15 cellular contexts compared by ENCODE assay signal in the genomic region with DNA sequence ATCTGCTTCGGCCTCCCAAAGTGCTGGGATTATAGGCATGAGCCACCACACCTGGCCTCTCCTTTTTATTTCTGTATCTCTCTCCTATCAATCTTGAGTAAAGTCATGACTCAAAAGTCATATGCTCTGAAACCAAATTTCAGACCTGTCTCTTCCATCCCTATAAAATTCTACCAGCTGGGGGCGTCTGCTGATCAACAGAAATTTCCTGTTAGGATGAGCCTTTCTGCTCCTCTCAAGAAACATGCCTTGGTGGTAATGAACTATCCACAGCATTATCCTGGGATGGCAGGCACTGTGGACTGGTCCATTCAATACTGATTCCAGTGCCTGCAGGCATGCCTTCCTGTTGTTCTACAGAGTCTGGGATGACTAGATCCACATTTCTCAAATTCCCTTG.
DNase-seq lines count a peak whose midpoint lies in the region; ATAC-seq and TF ChIP-seq lines count a peak whose summit lies in the region.
"Had no signal": no experiment of that assay in that cellular context is flagged by ENCODE, and none has a peak within 500 bp of the region (broad histone marks: within the 10 kb centered on the region; RNA-seq: fewer than 3 reads in every experiment).

No MANE protein-coding gene starts in this region.

- H3F3A ChIP-seq in smooth muscle cell (ENCODE audit: low read depth), result no peaks in the 10 kb centered on the region

- no peak overlapping the region for H3K9ac ChIP-seq in endodermal cell (ENCODE audit: extremely low read depth, low read length, poor library complexity, severe bottlenecking)
- H3K9ac ChIP-seq in smooth muscle cell (ENCODE audit: low read depth), result no peak overlapping the region
- H3K9ac ChIP-seq: parathyroid adenoma had no signal

- no peaks in the 10 kb centered on the region for H3K36me3 Mint-ChIP-seq in endodermal cell (ENCODE audit: low read depth)
- no peaks in the 10 kb centered on the region for H3K36me3 Mint-ChIP-seq in activated T-cell treated with anti-CD3 and anti-CD28 coated beads, Interleukin-2, amount 50 U/mL, for 24 hours (ENCODE audit: low read depth)

- TF ChIP-seq CTCF in endodermal cell (conservative IDR thresholded peaks at IDR 0.05), result peak; percentile 79
- peak; percentile 24 for TF ChIP-seq CTCF in smooth muscle cell (IDR thresholded peaks at IDR 0.05; ENCODE audit: borderline replicate concordance, insufficient read depth, poor library complexity, severe bottlenecking)

- H3K9me3 ChIP-seq in endodermal cell (ENCODE audit: control insufficient read depth, low read length) (no peaks in the 10 kb centered on the region), smooth muscle cell (replicated peaks; ENCODE audit: low read depth) (no peaks in the 10 kb centered on the region)
- H3K9me3 ChIP-seq: uterus had no signal

- no peak for ATAC-seq in HG03432 (IDR thresholded peaks at IDR 0.05; ENCODE audit: unreplicated experiment)
- ATAC-seq in GM18861 (IDR thresholded peaks at IDR 0.05; ENCODE audit: unreplicated experiment), result no peak
- ATAC-seq: activated CD8-positive, alpha-beta T cell treated with anti-CD3 and anti-CD28 coated beads, Interleukin-2, amount 10 ng/mL, durations not matched to agents 7 days and 5 days had no signal

- H3K4me1 Mint-ChIP-seq in endodermal cell, result peaks cover 3% of the 10 kb centered on the region
- no peaks in the 10 kb centered on the region for H3K4me1 Mint-ChIP-seq in activated T-cell treated with anti-CD3 and anti-CD28 coated beads, Interleukin-2, amount 50 U/mL, for 24 hours (ENCODE audit: low read depth)

- H3K27me3 ChIP-seq in endodermal cell (ENCODE audit: control insufficient read depth, insufficient read depth, low read length, poor library complexity, severe bottlenecking), result peaks cover 10% of the 10 kb centered on the region
- H3K27me3 ChIP-seq in smooth muscle cell (ENCODE audit: low read depth), result no peaks in the 10 kb centered on the region
- H3K27me3 ChIP-seq: cardiac muscle cell, uterus had no signal

- H3K9me3 Mint-ChIP-seq in endodermal cell, result no peaks in the 10 kb centered on the region
- H3K9me3 Mint-ChIP-seq in activated T-cell treated with anti-CD3 and anti-CD28 coated beads, Interleukin-2, amount 50 U/mL, for 24 hours, result peaks cover 11% of the 10 kb centered on the region

- H3K36me3 ChIP-seq in endodermal cell (ENCODE audit: control insufficient read depth, insufficient read depth, low read length) (no peaks in the 10 kb centered on the region), smooth muscle cell (ENCODE audit: low read depth) (no peaks in the 10 kb centered on the region)
- H3K36me3 ChIP-seq: cardiac muscle cell, uterus had no signal

- no peaks in the 10 kb centered on the region for H4K20me1 ChIP-seq in smooth muscle cell (ENCODE audit: low read depth)

- no peak overlapping the region for H3K4me3 ChIP-seq in endodermal cell (ENCODE audit: low read length)
- no peak overlapping the region for H3K4me3 ChIP-seq in smooth muscle cell
- H3K4me3 ChIP-seq: cardiac muscle cell, uterus had no signal

- no peak overlapping the region for H3K4me2 ChIP-seq in smooth muscle cell

- 59 to 64% methylated on average over 2 of the region's 2 CpGs for WGBS in endodermal cell (ENCODE audit: insufficient coverage in 1 of 2, insufficient read length in 1 of 2), 2 experiments
- 49% methylated on average over 2 of the region's 2 CpGs for WGBS in smooth muscle cell (ENCODE audit: low lambda C conversion rate)

- H3K27me3 Mint-ChIP-seq in endodermal cell (ENCODE audit: insufficient read depth), result peaks cover 5% of the 10 kb centered on the region
- H3K27me3 Mint-ChIP-seq in activated T-cell treated with anti-CD3 and anti-CD28 coated beads, Interleukin-2, amount 50 U/mL, for 24 hours, result no peaks in the 10 kb centered on the region

- H3K27ac Mint-ChIP-seq in endodermal cell, result no peak overlapping the region
- no peak overlapping the region for H3K27ac Mint-ChIP-seq in activated T-cell treated with anti-CD3 and anti-CD28 coated beads, Interleukin-2, amount 50 U/mL, for 24 hours
- H3K27ac Mint-ChIP-seq: activated CD8-positive, alpha-beta T cell treated with anti-CD3 and anti-CD28 coated beads, Interleukin-2, amount 10 ng/mL, durations not matched to agents 7 days and 5 days had no signal

- no peak overlapping the region for H3K4me3 Mint-ChIP-seq in endodermal cell
- H3K4me3 Mint-ChIP-seq in activated T-cell treated with anti-CD3 and anti-CD28 coated beads, Interleukin-2, amount 50 U/mL, for 24 hours, result no peak overlapping the region
- H3K4me3 Mint-ChIP-seq: activated CD8-positive, alpha-beta T cell treated with anti-CD3 and anti-CD28 coated beads, Interleukin-2, amount 10 ng/mL, durations not matched to agents 7 days and 5 days had no signal

- H3K27ac ChIP-seq in endodermal cell (ENCODE audit: low read depth, low read length), result no peak overlapping the region
- H3K27ac ChIP-seq in smooth muscle cell (ENCODE audit: low read depth), result no peak overlapping the region
- H3K27ac ChIP-seq: cardiac muscle cell, parathyroid adenoma, uterus had no signal

- peak; percentile 59 for DNase-seq in NCI-H82 (lab: John Stamatoyannopoulos, UW)
- no peak for DNase-seq in NCI-H82 treated with DMSO at 0.1 percent for 48 hours (lab: John Stamatoyannopoulos, UW; ENCODE audit: unreplicated experiment)
- DNase-seq in NCI-H146 (lab: John Stamatoyannopoulos, UW), result peak; percentile 16
- peak; percentile 78 for DNase-seq in endodermal cell
- DNase-seq in smooth muscle cell (lab: John Stamatoyannopoulos, UW; ENCODE audit: unreplicated experiment), result no peak
- DNase-seq in activated T-cell treated with anti-CD3 and anti-CD28 coated beads, Interleukin-2, amount 50 U/mL, for 24 hours, result no peak
- DNase-seq: activated CD8-positive, alpha-beta T cell treated with anti-CD3 and anti-CD28 coated beads, Interleukin-2, amount 10 ng/mL, durations not matched to agents 7 days and 5 days; activated naive CD4-positive, alpha-beta T cell treated with Interleukin-2 at 50 U/mL for 16 hours; hypothalamus; stimulated activated CD4-positive, alpha-beta T cell treated with anti-CD3 and anti-CD28 coated beads, Interleukin-15, amount 100 ng/mL, for 24 hours; uterus had no signal

- no peak overlapping the region for H2AFZ ChIP-seq in smooth muscle cell (ENCODE audit: low read depth)
- H2AFZ ChIP-seq: parathyroid adenoma had no signal

- no peaks in the 10 kb centered on the region for H3K4me1 ChIP-seq in endodermal cell (ENCODE audit: control insufficient read depth, insufficient read depth, low read length)
- no peaks in the 10 kb centered on the region for H3K4me1 ChIP-seq in smooth muscle cell (ENCODE audit: low read depth)
- H3K4me1 ChIP-seq: parathyroid adenoma, uterus had no signal

- H3K79me2 ChIP-seq in smooth muscle cell (ENCODE audit: low read depth), result no peaks in the 10 kb centered on the region
- H3K79me2 ChIP-seq: parathyroid adenoma had no signal

Comparison
In these comparisons a context has a peak if more than half of its experiments do, and no peak if none do; other contexts are left out.
1. DNase-seq: peak in NCI-H82 (single experiment), NCI-H146 (single experiment) and endodermal cell (single experiment); none in NCI-H82 treated with DMSO at 0.1 percent for 48 hours (single experiment), smooth muscle cell (single experiment) and activated T-cell treated with anti-CD3 and anti-CD28 coated beads, Interleukin-2, amount 50 U/mL, for 24 hours (single experiment).